In genomic region chr10:109934958-109935793, GRCh38 we compare ENCODE assay signal across 8 cellular contexts. TPM values are rescaled to one million over a fixed set of nuclear protein-coding genes. Genes with fewer than 3 reads are reported as not detected.
DNase-seq lines count a peak whose midpoint lies in the region; ATAC-seq and TF ChIP-seq lines count a peak whose summit lies in the region.

No MANE protein-coding gene starts in this region.

- DNase-seq in esophagus muscularis mucosa (ENCODE audit: extremely low spot score), result no peak
- DNase-seq in omental fat pad (ENCODE audit: low spot score), result no peak
- DNase-seq in inferior parietal cortex (ENCODE audit: extremely low spot score), result no peak
- no peak for DNase-seq in NCI-H2029 (lab: John Stamatoyannopoulos, UW)

- WGBS in esophagus muscularis mucosa, result 19% methylated on average over 4 of the region's 5 CpGs

- H3K27ac ChIP-seq in HEK293 (ENCODE audit: extremely low read depth, low read depth, low read length), result no peak overlapping the region
- peak overlapping the region; percentile 9 to 51 (median 34) for H3K27ac ChIP-seq in esophagus muscularis mucosa (replicated peaks in 1 of 4)

- CTCF ChIA-PET in HEK293 (lab: Yijun Ruan, JAX), result interaction anchor here (0.6 to 1.3 kb wide), 2 partner anchors 51 to 76 kb away, joined by 3 read pairs; no protein-coding TSS in a partner anchor

- H3K4me1 ChIP-seq in HEK293 (ENCODE audit: control insufficient read depth, insufficient read depth, low read length) (peaks cover 5% of the 10 kb centered on the region; the same call in 1 of the 2 replicates), esophagus muscularis mucosa (peaks cover 17 to 24% (median 21%) of the 10 kb centered on the region in 4 donors)

- H3K36me3 Mint-ChIP-seq in T-helper 1 cell treated with Interleukin-12 subunit alpha and Interleukin-12 subunit beta and Interleukin-4 antibody, amounts not matched to agents 30 μg/mL and 1 μg/mL, for 36 hours (ENCODE audit: low read depth), result no peaks in the 10 kb centered on the region

- TF ChIP-seq POLR2A in esophagus muscularis mucosa (IDR thresholded peaks at IDR 0.05; ENCODE audit: low read depth), result no peak
- TF ChIP-seq POLR2A in GM18505 (IDR thresholded peaks at IDR 0.05; ENCODE audit: borderline replicate concordance, extremely low read depth, insufficient read depth, insufficient read length), result no peak

- no peaks in the 10 kb centered on the region for H3K36me3 ChIP-seq in HEK293 (ENCODE audit: control insufficient read depth in 2 of 2, insufficient read depth in 1 of 2, low read length in 2 of 2)
- no peaks in the 10 kb centered on the region for H3K36me3 ChIP-seq in esophagus muscularis mucosa

- no peaks in the 10 kb centered on the region for H3K9me3 Mint-ChIP-seq in T-helper 1 cell treated with Interleukin-12 subunit alpha and Interleukin-12 subunit beta and Interleukin-4 antibody, amounts not matched to agents 30 μg/mL and 1 μg/mL, for 36 hours

- H3K27ac Mint-ChIP-seq in T-helper 1 cell treated with Interleukin-12 subunit alpha and Interleukin-12 subunit beta and Interleukin-4 antibody, amounts not matched to agents 30 μg/mL and 1 μg/mL, for 36 hours, result peak overlapping the region; percentile 94

- intact Hi-C loops in esophagus muscularis mucosa (cut with DNase I), result no loop called here

- no peaks in the 10 kb centered on the region for H3K27me3 ChIP-seq in esophagus muscularis mucosa

- peak overlapping the region; percentile 70 for H3K4me3 Mint-ChIP-seq in T-helper 1 cell treated with Interleukin-12 subunit alpha and Interleukin-12 subunit beta and Interleukin-4 antibody, amounts not matched to agents 30 μg/mL and 1 μg/mL, for 36 hours

- POLR2A ChIA-PET in HEK293 (lab: Yijun Ruan, JAX), result no interaction called here

- H3K4me1 Mint-ChIP-seq in T-helper 1 cell treated with Interleukin-12 subunit alpha and Interleukin-12 subunit beta and Interleukin-4 antibody, amounts not matched to agents 30 μg/mL and 1 μg/mL, for 36 hours (ENCODE audit: low read depth), result peaks cover 22% of the 10 kb centered on the region

- ATAC-seq in omental fat pad (ENCODE audit: low FRiP score), result peak; percentile 53
- ATAC-seq in HG03520 (IDR thresholded peaks at IDR 0.05; ENCODE audit: unreplicated experiment), result no peak
- ATAC-seq in GM18505 (IDR thresholded peaks at IDR 0.05; ENCODE audit: unreplicated experiment), result no peak

- H3K27me3 Mint-ChIP-seq in T-helper 1 cell treated with Interleukin-12 subunit alpha and Interleukin-12 subunit beta and Interleukin-4 antibody, amounts not matched to agents 30 μg/mL and 1 μg/mL, for 36 hours (ENCODE audit: low read depth), result peaks cover 2% of the 10 kb centered on the region

- no peak for TF ChIP-seq EP300 in esophagus muscularis mucosa (IDR thresholded peaks at IDR 0.05)

- TF ChIP-seq CTCF in HEK293 (tag by site-specific recombination; IDR thresholded peaks at IDR 0.05), result no peak
- TF ChIP-seq CTCF in esophagus muscularis mucosa (IDR thresholded peaks at IDR 0.05), result no peak
- no peak for TF ChIP-seq CTCF in omental fat pad (IDR thresholded peaks at IDR 0.05)

- no peaks in the 10 kb centered on the region for H3K9me3 ChIP-seq in HEK293 (ENCODE audit: control insufficient read depth, insufficient read depth, low read depth, low read length)
- H3K9me3 ChIP-seq in esophagus muscularis mucosa, result no peaks in the 10 kb centered on the region

- H3K4me3 ChIP-seq in HEK293 (ENCODE audit: low read depth, low read length) (no peak overlapping the region), esophagus muscularis mucosa (no peak overlapping the region)

TF ChIP-seq in HEK293, 187 proteins besides CTCF, POLR2A, EP300 and RAD21:
- no peak for TF ChIP-seq ZNF623 (tag by site-specific recombination; IDR thresholded peaks at IDR 0.05)
- TF ChIP-seq ZFHX2 (tag by site-specific recombination; conservative IDR thresholded peaks at IDR 0.05), result 0 out of 2 replicates have a peak, but pooled peaks have one; percentile 13
- peak; percentile 25; the same call in 1 of the 2 replicates for TF ChIP-seq GLIS1 (tag by site-specific recombination; IDR thresholded peaks at IDR 0.05)
- TF ChIP-seq ATF2 (tag by site-specific recombination; IDR thresholded peaks at IDR 0.05; ENCODE audit: low read depth), result peak; percentile 31; the same call in 1 of the 2 replicates
- no peak for TF ChIP-seq ZEB2 (tag by site-specific recombination; IDR thresholded peaks at IDR 0.05)
- peak; percentile 21; the same call in 1 of the 2 replicates for TF ChIP-seq SCRT2 (tag by site-specific recombination; IDR thresholded peaks at IDR 0.05)
- TF ChIP-seq ZSCAN23 (tag by site-specific recombination; IDR thresholded peaks at IDR 0.05), result no peak
- TF ChIP-seq EGR2 (tag by site-specific recombination; IDR thresholded peaks at IDR 0.05; ENCODE audit: low read depth), result 0 out of 2 replicates have a peak, but pooled peaks have one; percentile 18
- TF ChIP-seq SETDB1 (IDR thresholded peaks at IDR 0.05; ENCODE audit: insufficient read length, low read length), result no peak
- no peak for TF ChIP-seq ZNF785 (tag by site-specific recombination; IDR thresholded peaks at IDR 0.05)
- TF ChIP-seq GLIS2 (tag by site-specific recombination; IDR thresholded peaks at IDR 0.05), result no peak
- TF ChIP-seq PBX3 (CRISPR knock-in tag; IDR thresholded peaks at IDR 0.05), result no peak
- TF ChIP-seq BCL11A (tag by site-specific recombination; IDR thresholded peaks at IDR 0.05; ENCODE audit: low read depth), result no peak
- TF ChIP-seq ZNF335 (tag by site-specific recombination; conservative IDR thresholded peaks at IDR 0.05), result 0 out of 2 replicates have a peak, but pooled peaks have one; percentile 24

RNA-seq across cellular contexts. Expression of gene XPNPEP1, which starts 11.9 kb away (rescaled TPM):
- total RNA-seq in esophagus muscularis mucosa, result 10 to 100 TPM; 43.2 to 61.9 (median 48.8) TPM
- 100 to 1,000 TPM in 1 of 4 donors, 10 to 100 TPM in 3; 52.8 to 101 (median 77.6) TPM for total RNA-seq in omental fat pad
